ENCODE assay signal across 35 cellular contexts in genomic region chr4:72387959-72388358, GRCh38.
"Had no signal": no experiment of that assay in that cellular context is flagged by ENCODE, and none has a peak within 500 bp of the region (broad histone marks: within the 10 kb centered on the region; RNA-seq: fewer than 3 reads in every experiment).

No MANE protein-coding gene starts in this region.

- H3K4me3 ChIP-seq: adrenal gland, body of pancreas, colonic mucosa, dorsolateral prefrontal cortex had no signal

- H3K4me1 ChIP-seq: adrenal gland, body of pancreas, colonic mucosa had no signal

- H3K36me3 Mint-ChIP-seq: activated naive CD4-positive, alpha-beta T cell treated with anti-CD3 and anti-CD28 coated beads, Interleukin-2, amount 50 U/mL, for 24 hours; activated naive CD8-positive, alpha-beta T cell treated with anti-CD3 and anti-CD28 coated beads for 36 hours had no signal

- DNase-seq: activated B cell treated with CpG ODN at 0.5 μM for 24 hours; activated CD4-positive, alpha-beta T cell treated with anti-CD3 and anti-CD28 coated beads for 48 hours; activated CD4-positive, alpha-beta T cell treated with anti-CD3 and anti-CD28 coated beads, Interleukin-2, amount 50 U/mL, for 1 hour; activated CD4-positive, alpha-beta T cell treated with anti-CD3 and anti-CD28 coated beads, Interleukin-2, amount 50 U/mL, for 48 hours; activated CD8-positive, alpha-beta memory T cell treated with anti-CD3 and anti-CD28 coated beads for 24 hours; activated CD8-positive, alpha-beta T cell treated with anti-CD3 and anti-CD28 coated beads for 36 hours; activated effector memory CD4-positive, alpha-beta T cell treated with Interleukin-2 at 50 U/mL for 16 hours; activated gamma-delta T cell treated with Interleukin-2 at 50 U/mL for 16 hours; activated naive CD4-positive, alpha-beta T cell treated with Interleukin-2 at 50 U/mL for 16 hours; activated naive CD8-positive, alpha-beta T cell treated with anti-CD3 and anti-CD28 coated beads for 36 hours; activated naive CD8-positive, alpha-beta T cell treated with anti-CD3 and anti-CD28 coated beads, Interleukin-2, amount 50 U/mL, for 24 hours; activated T-cell treated with anti-CD3 and anti-CD28 coated beads, Interleukin-2, amount 50 U/mL, for 4 hours; adrenal gland; amygdala; aorta; body of pancreas; central memory CD4-positive, alpha-beta T cell; cerebellar nuclear complex; colonic mucosa; dorsolateral prefrontal cortex; effector memory CD4-positive, alpha-beta T cell; endodermal cell; foreskin fibroblast; head of caudate nucleus; T-helper 1 cell; T-helper 17 cell; T1000; WERI-Rb-1 had no signal

- H3K4me3 Mint-ChIP-seq: activated B cell treated with CpG ODN at 0.5 μM for 24 hours; activated CD8-positive, alpha-beta T cell treated with anti-CD3 and anti-CD28 coated beads for 36 hours; activated naive CD4-positive, alpha-beta T cell treated with anti-CD3 and anti-CD28 coated beads, Interleukin-2, amount 50 U/mL, for 24 hours; activated naive CD8-positive, alpha-beta T cell treated with anti-CD3 and anti-CD28 coated beads for 36 hours; activated naive CD8-positive, alpha-beta T cell treated with anti-CD3 and anti-CD28 coated beads, Interleukin-2, amount 50 U/mL, for 24 hours; activated T-cell treated with anti-CD3 and anti-CD28 coated beads, Interleukin-2, amount 50 U/mL, for 4 hours; activated T-helper 17 cell treated with anti-CD3 and anti-CD28 coated beads, Interleukin-2, amount 50 U/mL, for 72 hours; dendritic cell treated with granulocyte-macrophage colony-stimulating factor and Interleukin-4, amounts not matched to agents 40 ng/mL and 50 ng/mL, for 4 days; endodermal cell; T-helper 17 cell; T-helper 2 cell treated with Interferon-gamma antibody and Interleukin-4, amounts not matched to agents 5 μg/mL and 100 μg/mL, for 36 hours had no signal

- FAIRE-seq: frontal cortex had no signal

- ATAC-seq: activated CD4-positive, CD25-positive, alpha-beta regulatory T cell treated with anti-CD3 and anti-CD28 coated beads, Interleukin-2, amount 50 U/mL, for 24 hours; activated CD8-positive, alpha-beta T cell treated with anti-CD3 and anti-CD28 coated beads for 36 hours; activated naive CD8-positive, alpha-beta T cell treated with anti-CD3 and anti-CD28 coated beads, Interleukin-2, amount 50 U/mL, for 24 hours; activated T-cell treated with anti-CD3 and anti-CD28 coated beads, Interleukin-2, amount 50 U/mL, for 4 hours; activated T-helper 17 cell treated with anti-CD3 and anti-CD28 coated beads, Interleukin-2, amount 50 U/mL, for 72 hours; body of pancreas; esophagus mucosa; T-helper 17 cell had no signal

- H3K27ac ChIP-seq: adrenal gland, body of pancreas, colonic mucosa, dorsolateral prefrontal cortex, WERI-Rb-1 had no signal

- H3K36me3 ChIP-seq: adrenal gland, colonic mucosa, WERI-Rb-1 had no signal

- H3K27ac Mint-ChIP-seq: activated B cell treated with CpG ODN at 0.5 μM for 24 hours; activated CD8-positive, alpha-beta T cell treated with anti-CD3 and anti-CD28 coated beads for 36 hours; activated naive CD4-positive, alpha-beta T cell treated with anti-CD3 and anti-CD28 coated beads, Interleukin-2, amount 50 U/mL, for 24 hours; activated naive CD8-positive, alpha-beta T cell treated with anti-CD3 and anti-CD28 coated beads for 36 hours; activated naive CD8-positive, alpha-beta T cell treated with anti-CD3 and anti-CD28 coated beads, Interleukin-2, amount 50 U/mL, for 24 hours; activated T-helper 17 cell treated with anti-CD3 and anti-CD28 coated beads, Interleukin-2, amount 50 U/mL, for 72 hours; dendritic cell treated with granulocyte-macrophage colony-stimulating factor and Interleukin-4, amounts not matched to agents 40 ng/mL and 50 ng/mL, for 4 days; endodermal cell; T-helper 17 cell; T-helper 2 cell treated with Interferon-gamma antibody and Interleukin-4, amounts not matched to agents 5 μg/mL and 100 μg/mL, for 36 hours had no signal

- H3K9me3 Mint-ChIP-seq: activated B cell treated with CpG ODN at 0.5 μM for 24 hours; activated CD8-positive, alpha-beta T cell treated with anti-CD3 and anti-CD28 coated beads for 36 hours; activated naive CD4-positive, alpha-beta T cell treated with anti-CD3 and anti-CD28 coated beads, Interleukin-2, amount 50 U/mL, for 24 hours; activated naive CD8-positive, alpha-beta T cell treated with anti-CD3 and anti-CD28 coated beads for 36 hours; activated naive CD8-positive, alpha-beta T cell treated with anti-CD3 and anti-CD28 coated beads, Interleukin-2, amount 50 U/mL, for 24 hours; activated T-cell treated with anti-CD3 and anti-CD28 coated beads, Interleukin-2, amount 50 U/mL, for 4 hours; activated T-helper 17 cell treated with anti-CD3 and anti-CD28 coated beads, Interleukin-2, amount 50 U/mL, for 72 hours; dendritic cell treated with granulocyte-macrophage colony-stimulating factor and Interleukin-4, amounts not matched to agents 40 ng/mL and 50 ng/mL, for 4 days; endodermal cell; T-helper 2 cell treated with Interferon-gamma antibody and Interleukin-4, amounts not matched to agents 5 μg/mL and 100 μg/mL, for 36 hours had no signal

- H3K9me3 ChIP-seq: adrenal gland, body of pancreas, colonic mucosa had no signal

- H3K4me1 Mint-ChIP-seq: activated B cell treated with CpG ODN at 0.5 μM for 24 hours; activated naive CD4-positive, alpha-beta T cell treated with anti-CD3 and anti-CD28 coated beads, Interleukin-2, amount 50 U/mL, for 24 hours; activated naive CD8-positive, alpha-beta T cell treated with anti-CD3 and anti-CD28 coated beads for 36 hours; activated naive CD8-positive, alpha-beta T cell treated with anti-CD3 and anti-CD28 coated beads, Interleukin-2, amount 50 U/mL, for 24 hours; activated T-helper 17 cell treated with anti-CD3 and anti-CD28 coated beads, Interleukin-2, amount 50 U/mL, for 72 hours; T-helper 17 cell had no signal

- H3K27me3 Mint-ChIP-seq: activated B cell treated with CpG ODN at 0.5 μM for 24 hours; activated CD8-positive, alpha-beta T cell treated with anti-CD3 and anti-CD28 coated beads for 36 hours; activated naive CD8-positive, alpha-beta T cell treated with anti-CD3 and anti-CD28 coated beads for 36 hours; activated naive CD8-positive, alpha-beta T cell treated with anti-CD3 and anti-CD28 coated beads, Interleukin-2, amount 50 U/mL, for 24 hours; activated T-helper 17 cell treated with anti-CD3 and anti-CD28 coated beads, Interleukin-2, amount 50 U/mL, for 72 hours; dendritic cell treated with granulocyte-macrophage colony-stimulating factor and Interleukin-4, amounts not matched to agents 40 ng/mL and 50 ng/mL, for 4 days; T-helper 17 cell had no signal

- H3K27me3 ChIP-seq: adrenal gland, body of pancreas, colonic mucosa, dorsolateral prefrontal cortex had no signal
